Comparison of ENCODE assay signal across 8 cellular contexts in the genomic region with DNA sequence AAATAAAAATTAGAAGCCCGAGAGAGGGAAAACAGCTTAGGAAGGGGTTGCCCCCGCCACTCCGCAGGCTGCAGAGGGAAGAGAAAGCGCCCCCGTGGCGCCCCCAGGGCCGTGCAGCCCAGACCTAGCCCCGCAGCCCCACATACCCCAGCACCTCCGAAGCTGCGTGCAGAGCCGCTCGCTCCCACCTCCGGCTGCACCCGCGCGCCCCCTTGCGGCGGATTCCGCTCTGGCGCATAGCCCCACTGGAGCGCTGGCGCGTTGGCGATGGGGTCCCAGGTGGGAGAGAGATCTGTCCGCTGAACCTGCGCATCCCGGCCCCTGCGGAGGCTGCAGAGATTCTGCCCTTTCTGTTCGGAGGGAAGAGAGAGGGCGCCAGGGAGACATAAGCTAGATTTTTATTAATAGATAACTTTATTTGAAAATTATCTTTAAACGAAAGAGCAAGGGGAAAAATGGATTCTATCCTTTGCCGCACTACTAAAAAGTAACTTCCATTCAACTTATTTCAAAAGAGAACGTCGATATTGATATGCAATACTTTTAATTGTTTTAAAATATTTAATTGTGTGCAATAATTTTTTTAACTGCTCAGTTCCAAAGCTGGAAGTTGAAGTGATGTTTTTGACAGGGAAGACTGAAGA. TPM values are rescaled to one million over a fixed set of nuclear protein-coding genes. Genes with fewer than 3 reads are reported as not detected.
DNase-seq lines count a peak whose midpoint lies in the region; ATAC-seq and TF ChIP-seq lines count a peak whose summit lies in the region.

No MANE protein-coding gene starts in this region.

- no peaks in the 10 kb centered on the region for H4K20me1 ChIP-seq in OCI-LY3 (ENCODE audit: insufficient read depth, low read length)

- H2BK15ac ChIP-seq in neuronal stem cell (ENCODE audit: low read length): no peak overlapping the region

- H3K4me1 ChIP-seq in OCI-LY3 (ENCODE audit: low read length): peaks cover 9% of the 10 kb centered on the region; the same call in 1 of the 2 replicates
- no peaks in the 10 kb centered on the region for H3K4me1 ChIP-seq in neuronal stem cell (ENCODE audit: control insufficient read depth in 2 of 2, insufficient read depth in 1 of 2, low read depth in 1 of 2, low read length in 2 of 2)
- peaks cover 0 to 9% (median 4%) of the 10 kb centered on the region in 5 donors for H3K4me1 ChIP-seq in subcutaneous abdominal adipose tissue (ENCODE audit: control insufficient read depth in 5 of 5, insufficient read depth in 5 of 5, low read length in 5 of 5)

- no peak overlapping the region for H4K91ac ChIP-seq in neuronal stem cell (ENCODE audit: low read depth, low read length, poor library complexity)

- no peak overlapping the region for H3K27ac ChIP-seq in OCI-LY3 (ENCODE audit: low read length)
- H3K27ac ChIP-seq in neuronal stem cell (replicated peaks; ENCODE audit: low read length): no peak overlapping the region
- no peak overlapping the region for H3K27ac ChIP-seq in subcutaneous abdominal adipose tissue (ENCODE audit: low read depth, low read length)

- peak; percentile 97 for ATAC-seq in GM19328 (IDR thresholded peaks at IDR 0.05; ENCODE audit: unreplicated experiment)
- peak; percentile 100 for ATAC-seq in HG03432 (IDR thresholded peaks at IDR 0.05; ENCODE audit: unreplicated experiment)

- H3K4ac ChIP-seq in neuronal stem cell (ENCODE audit: low read length): no peak overlapping the region

- H3K79me1 ChIP-seq in neuronal stem cell (ENCODE audit: low read depth, low read length): no peaks in the 10 kb centered on the region

- peak; percentile 87 for DNase-seq in CD1c-positive myeloid dendritic cell (ENCODE audit: extremely low spot score)
- DNase-seq in activated T-cell treated with anti-CD3 and anti-CD28 coated beads, Interleukin-2, amount 50 U/mL, for 48 hours: peak; percentile 94
- peak; percentile 41 for DNase-seq in fibroblast of mammary gland (ENCODE audit: low read depth)
- DNase-seq in neuronal stem cell (ENCODE audit: low spot score): peak; percentile 73

- peak; percentile 94 for TF ChIP-seq CTCF in OCI-LY3 (IDR thresholded peaks at IDR 0.05; ENCODE audit: low read depth, low read length)
- peak; percentile 75 for TF ChIP-seq CTCF in fibroblast of mammary gland (conservative IDR thresholded peaks at IDR 0.05; ENCODE audit: control insufficient read depth, insufficient read depth, low read depth, low read length)

- H3K27me3 ChIP-seq in OCI-LY3 (ENCODE audit: low read depth, low read length) (peaks cover 23% of the 10 kb centered on the region), neuronal stem cell (ENCODE audit: control insufficient read depth in 3 of 3, insufficient read depth in 3 of 3, low read depth in 1 of 3, low read length in 3 of 3) (peaks cover 0 to 39% (median 2%) of the 10 kb centered on the region in 3 experiments), subcutaneous abdominal adipose tissue (ENCODE audit: control insufficient read depth in 5 of 5, insufficient read depth in 4 of 5, low read length in 5 of 5) (peaks cover 0 to 4% (median 2%) of the 10 kb centered on the region in 5 donors)

- H3K4me2 ChIP-seq in OCI-LY3 (ENCODE audit: low read length) (peak overlapping the region; percentile 68), neuronal stem cell (ENCODE audit: insufficient read depth, low read length, poor library complexity, severe bottlenecking) (peak overlapping the region; percentile 40)

- H4K8ac ChIP-seq in neuronal stem cell (ENCODE audit: low read depth, low read length): no peak overlapping the region

- no peak overlapping the region for H2BK5ac ChIP-seq in neuronal stem cell (ENCODE audit: low read length)

- WGBS in neuronal stem cell (ENCODE audit: extremely low coverage in 2 of 2, insufficient read length in 2 of 2, insufficient replicate concordance in 1 of 2), 2 donors: no CpG with 5 or more reads among the region's 34 CpGs

- H2BK120ac ChIP-seq in neuronal stem cell (ENCODE audit: low read depth, low read length): no peak overlapping the region

- H3K9me3 ChIP-seq in OCI-LY3 (ENCODE audit: insufficient read depth, low read length) (no peaks in the 10 kb centered on the region), neuronal stem cell (replicated peaks in 1 of 2; ENCODE audit: control insufficient read depth in 2 of 2, insufficient read depth in 1 of 2, low read depth in 1 of 2, low read length in 2 of 2) (no peaks in the 10 kb centered on the region), subcutaneous abdominal adipose tissue (ENCODE audit: control insufficient read depth in 5 of 5, low read length in 5 of 5) (no peaks in the 10 kb centered on the region)

- H3K23ac ChIP-seq in neuronal stem cell (ENCODE audit: low read depth, low read length, poor library complexity): peak overlapping the region; percentile 20

- no peak overlapping the region for H3K18ac ChIP-seq in neuronal stem cell (ENCODE audit: low read length)

- no peak overlapping the region for H2AK5ac ChIP-seq in neuronal stem cell (ENCODE audit: low read depth, low read length)

- H2AFZ ChIP-seq in OCI-LY3 (ENCODE audit: low read depth, low read length) (no peak overlapping the region), neuronal stem cell (ENCODE audit: low read length) (peak overlapping the region; percentile 77)

- H2BK12ac ChIP-seq in neuronal stem cell (ENCODE audit: low read length): no peak overlapping the region

- H3K4me3 ChIP-seq in OCI-LY3 (ENCODE audit: low read length): peak overlapping the region; percentile 63
- peak overlapping the region; percentile 33 for H3K4me3 ChIP-seq in fibroblast of mammary gland (ENCODE audit: control insufficient read depth, low read depth, low read length)
- no peak overlapping the region for H3K4me3 ChIP-seq in neuronal stem cell (ENCODE audit: low read length in 2 of 2)
- H3K4me3 ChIP-seq in subcutaneous abdominal adipose tissue (ENCODE audit: low read depth in 1 of 5, low read length in 5 of 5): peak overlapping the region in 3 of 5 donors; percentile 40 to 52 (median 47)

- H3K9ac ChIP-seq in OCI-LY3 (ENCODE audit: low read length) (no peak overlapping the region), neuronal stem cell (ENCODE audit: low read depth, low read length, poor library complexity) (no peak overlapping the region), subcutaneous abdominal adipose tissue (ENCODE audit: low read length in 5 of 5) (no peak overlapping the region)

- no peaks in the 10 kb centered on the region for H3K79me2 ChIP-seq in OCI-LY3 (ENCODE audit: low read length)

- no peak overlapping the region for H3K14ac ChIP-seq in neuronal stem cell (ENCODE audit: low read length)

- H3K36me3 ChIP-seq in OCI-LY3 (replicated peaks; ENCODE audit: low read depth, low read length) (no peaks in the 10 kb centered on the region), neuronal stem cell (replicated peaks in 1 of 2; ENCODE audit: control insufficient read depth in 2 of 2, insufficient read depth in 2 of 2, low read length in 2 of 2) (no peaks in the 10 kb centered on the region), subcutaneous abdominal adipose tissue (ENCODE audit: control insufficient read depth in 5 of 5, insufficient read depth in 5 of 5, low read length in 5 of 5) (no peaks in the 10 kb centered on the region)

RNA-seq across cellular contexts. Expression of gene CLN5, which starts 11.7 kb away (rescaled TPM):
- polyA plus RNA-seq in neuronal stem cell (2013, experiment 1 of 2): 10.4 TPM
- 10.2 TPM for polyA plus RNA-seq in neuronal stem cell (2013, experiment 2 of 2)

RNA-seq across cellular contexts. Expression of gene ACOD1, which starts 31.9 kb away (rescaled TPM):
- polyA plus RNA-seq in neuronal stem cell (2013, experiment 1 of 2): not detected
- not detected for polyA plus RNA-seq in neuronal stem cell (2013, experiment 2 of 2)

RNA-seq across cellular contexts. Expression of gene FBXL3, which starts 46.8 kb away (rescaled TPM):
- 9.7 TPM for polyA plus RNA-seq in neuronal stem cell (2013, experiment 1 of 2)
- 9.9 TPM for polyA plus RNA-seq in neuronal stem cell (2013, experiment 2 of 2)

Comparison
In these comparisons a context has a peak if more than half of its experiments do, and no peak if none do; other contexts are left out.
1. DNase-seq: peak in every context shown above with its lines; median percentile 94 in activated T-cell treated with anti-CD3 and anti-CD28 coated beads, Interleukin-2, amount 50 U/mL, for 48 hours; 87 in CD1c-positive myeloid dendritic cell; 73 in neuronal stem cell; 41 in fibroblast of mammary gland.
2. H3K4me3 ChIP-seq: peak in OCI-LY3 (single experiment), fibroblast of mammary gland (single experiment) and subcutaneous abdominal adipose tissue (3 of 5); none in neuronal stem cell (0 of 2).